In the genomic region with DNA sequence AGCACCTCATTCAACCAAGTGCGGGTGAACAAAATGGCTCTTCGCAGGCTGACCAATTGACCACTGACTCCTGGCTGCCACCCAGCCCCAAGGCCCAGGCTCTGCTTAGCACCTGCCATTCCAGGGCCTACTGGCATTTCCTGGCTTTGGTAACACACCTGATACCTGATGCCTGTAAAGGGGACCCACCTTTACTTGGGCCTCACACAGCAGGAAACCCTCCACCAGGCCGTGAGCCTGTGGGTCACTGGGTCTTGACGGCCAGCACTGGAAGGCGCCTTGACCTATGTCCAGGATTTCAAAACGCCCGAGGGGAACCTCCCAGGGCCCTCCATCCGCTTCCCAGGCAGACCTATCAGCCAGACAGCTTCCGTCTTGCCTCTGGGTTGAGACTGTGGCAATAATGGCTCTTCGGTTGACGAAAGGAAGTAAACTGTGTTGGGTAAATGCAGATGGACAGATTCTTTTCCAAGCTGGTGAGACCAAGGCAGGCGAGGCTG, we compare ENCODE assay signal across 19 cellular contexts. TPM values are rescaled to one million over a fixed set of nuclear protein-coding genes. Genes with fewer than 3 reads are reported as not detected.
A peak's percentile ranks its signal among the peaks of the same experiment; 100 is the strongest.
DNase-seq lines count a peak whose midpoint lies in the region; ATAC-seq, FAIRE-seq and TF ChIP-seq lines count a peak whose summit lies in the region.
"Had no signal": no experiment of that assay in that cellular context is flagged by ENCODE, and none has a peak within 500 bp of the region (broad histone marks: within the 10 kb centered on the region; RNA-seq: fewer than 3 reads in every experiment).

No MANE protein-coding gene starts in this region.

- no peak for TF ChIP-seq CTCF in RWPE1 (conservative IDR thresholded peaks at IDR 0.05; ENCODE audit: low read depth)
- no peak for TF ChIP-seq CTCF in HepG2 (CRISPR knock-in tag; IDR thresholded peaks at IDR 0.05)
- TF ChIP-seq CTCF in stomach (IDR thresholded peaks at IDR 0.05) = no peak

- H4K20me1 ChIP-seq in HepG2 (ENCODE audit: insufficient read depth, low read length) = no peaks in the 10 kb centered on the region

- H3K79me2 ChIP-seq in HepG2 (ENCODE audit: insufficient read depth, low read length) = no peaks in the 10 kb centered on the region

- 67% methylated on average over 4 of the region's 12 CpGs for WGBS in HepG2 (ENCODE audit: low lambda C conversion rate)
- whole genome bisulfite sequencing in stomach, 5 donors = 78 to 85% (median 82%) methylated on average over 10 to 12 of the region's 12 CpGs

- no peak overlapping the region for H3K9ac ChIP-seq in HepG2 (ENCODE audit: insufficient read depth, low read depth, low read length)

- no peak overlapping the region for H2AFZ ChIP-seq in HepG2 (ENCODE audit: low read length)

- no peak for TF ChIP-seq RAD21 in HepG2 (CRISPR knock-in tag; IDR thresholded peaks at IDR 0.05)

- no peaks in the 10 kb centered on the region for H3K9me3 ChIP-seq in HepG2 (ENCODE audit: low read length)
- no peaks in the 10 kb centered on the region for H3K9me3 ChIP-seq in stomach
- H3K9me3 ChIP-seq: thoracic aorta had no signal

- H3K4me1 ChIP-seq in HepG2 (ENCODE audit: insufficient read depth, low read length) (peaks cover 26% of the 10 kb centered on the region), stomach (peaks cover 0 to 29% (median 12%) of the 10 kb centered on the region in 4 donors)

- TF ChIP-seq EP300 in HepG2 (IDR thresholded peaks at IDR 0.05; ENCODE audit: low read depth in 2 of 2, low read length in 2 of 2) (no peak), HepG2 (CRISPR knock-in tag; IDR thresholded peaks at IDR 0.05; ENCODE audit: borderline replicate concordance) (no peak), stomach (IDR thresholded peaks at IDR 0.05) (no peak)

- H3K27me3 ChIP-seq in HepG2 (ENCODE audit: control insufficient read depth in 1 of 2, insufficient read depth in 2 of 2, low read length in 2 of 2) = no peaks in the 10 kb centered on the region; a peak in 1 of 5 replicates
- no peaks in the 10 kb centered on the region for H3K27me3 ChIP-seq in stomach

- FAIRE-seq in HepG2 (lab: Jason Lieb, UNC) = no peak

- in situ Hi-C loops in HepG2 (cut with HindIII; ENCODE audit: extremely low pct_ligation_motif_present, low pct_unique_long_range_greater_than_20kb) = no loop called here

- H3K4me3 ChIP-seq in HepG2 (replicated peaks in 1 of 3; ENCODE audit: insufficient read depth in 1 of 3, low read depth in 2 of 3, low read length in 3 of 3) = no peak overlapping the region
- no peak overlapping the region for H3K4me3 ChIP-seq in stomach
- H3K4me3 ChIP-seq: thoracic aorta had no signal

- H3K4me2 ChIP-seq in HepG2 (ENCODE audit: low read depth, low read length) = no peak overlapping the region

- peak; percentile 24 for DNase-seq in M059J (ENCODE audit: low read depth)
- no peak for DNase-seq in RWPE1 (ENCODE audit: low spot score)
- no peak for DNase-seq in HepG2 (ENCODE audit: low spot score)
- no peak for DNase-seq in stomach
- no peak for DNase-seq in NCI-H2029 (lab: John Stamatoyannopoulos, UW)
- no peak for DNase-seq in T-helper 2 cell
- DNase-seq: activated effector memory CD4-positive, alpha-beta T cell treated with anti-CD3 and anti-CD28 coated beads, Interleukin-2, amount 50 U/mL, for 16 hours; anterior cingulate cortex; cortex of kidney; GF-D8; H7; mesenchymal stem cell; MM.1S; NCI-H187 treated with DMSO at 0.1 percent for 48 hours; nucleus accumbens; stimulated activated CD4-positive, alpha-beta T cell treated with anti-CD3 and anti-CD28 coated beads, Interleukin-4, amount 100 ng/mL, for 1 hour had no signal

- peaks cover 5 to 19% of the 10 kb centered on the region in 2 experiments for H3K36me3 ChIP-seq in HepG2 (replicated peaks in 1 of 2; ENCODE audit: control insufficient read depth in 1 of 2, insufficient read depth in 2 of 2, low read length in 2 of 2)
- H3K36me3 ChIP-seq in stomach = peaks cover 35 to 62% (median 51%) of the 10 kb centered on the region in 4 donors

- TF ChIP-seq POLR2A in HepG2 (IDR thresholded peaks at IDR 0.05; ENCODE audit: insufficient read depth in 1 of 2, low read depth in 2 of 2, low read length in 2 of 2) (0 out of 4 replicates have a peak, but pooled peaks of 1 of the 2 experiments have one; percentile 31), stomach (IDR thresholded peaks at IDR 0.05) (no peak)

- peak overlapping the region; percentile 63 for H3K27ac ChIP-seq in RWPE1
- peak overlapping the region; percentile 14 for H3K27ac ChIP-seq in HepG2 (ENCODE audit: extremely low read length, insufficient read depth, low read length)
- peak overlapping the region in 3 of 5 donors; percentile 15 to 59 (median 35) for H3K27ac ChIP-seq in stomach
- H3K27ac ChIP-seq: thoracic aorta, VCaP had no signal

- peak; percentile 40 for ATAC-seq in HepG2
- no peak for ATAC-seq in HG03025 (IDR thresholded peaks at IDR 0.05; ENCODE audit: low FRiP score, unreplicated experiment)

- intact Hi-C loops in HepG2 (cut with micrococcal nuclease; ENCODE audit: unreplicated experiment) (no loop called here), stomach (cut with DNase I; ENCODE audit: low total_unique reads) (no loop called here)

- no TSS peak for BruUV-seq in HepG2 (replicated peaks; lab: Mats Ljungman, UMichigan)

- POLR2A ChIA-PET in RWPE1 (lab: Yijun Ruan, JAX; ENCODE audit: low non-redundant PET) (no interaction called here), HepG2 (lab: Yijun Ruan, JAX) (no interaction called here)

- CTCF ChIA-PET in RWPE1 (lab: Yijun Ruan, JAX) = no interaction called here
- CTCF ChIA-PET in HepG2 (lab: Yijun Ruan, JAX; ENCODE audit: low intra/inter-chr PET ratio, low total read pairs) = no interaction called here

RNA-seq across cellular contexts. Expression of gene TMEM184B, which starts 16.8 kb away (rescaled TPM):
- 51.0 and 90.7 TPM in 2 replicates for total RNA-seq in M059J (2014; rRNA removed; shearing (Covaris generic))
- 11.8 and 15.9 TPM in 2 replicates for total RNA-seq in HepG2 (2016; rRNA removed; fragmentation: Illumina TruSeq; extraction: Trizol)
- 12.8 and 13.5 TPM in 2 replicates for total RNA-seq in HepG2 (2016; cell fraction: cytosol; rRNA removed; fragmentation: Illumina TruSeq; extraction: Trizol; ENCODE audit: low read depth)
- 10.2 and 15.3 TPM in 2 replicates for total RNA-seq in HepG2 (2016; cell fraction: insoluble cytoplasmic fraction; rRNA removed; fragmentation: Illumina TruSeq; extraction: Trizol)
- total RNA-seq in HepG2 (2016; cell fraction: membrane; rRNA removed; fragmentation: Illumina TruSeq; extraction: Trizol) = 32.8 and 33.3 TPM in 2 replicates
- 12.9 and 16.5 TPM in 2 replicates for total RNA-seq in HepG2 (2016; cell fraction: nucleus; rRNA removed; fragmentation: Illumina TruSeq; extraction: Trizol)
- polyA plus RNA-seq in HepG2 (2011; rRNA removed) = 16.0 and 16.4 TPM in 2 replicates
- 13.7 and 14.0 TPM in 2 replicates for polyA plus RNA-seq in HepG2 (2011; cell fraction: cytosol; rRNA removed)
- 33.2 and 36.0 TPM in 2 replicates for polyA plus RNA-seq in HepG2 (2011; cell fraction: nucleus; rRNA removed)
- 18.5 and 26.5 TPM in 2 replicates for polyA plus RNA-seq in HepG2 (2012)
- polyA plus RNA-seq in HepG2 (2016; cell fraction: cytosol; fragmentation: Illumina TruSeq; extraction: Trizol; ENCODE audit: low read depth) = 13.7 and 14.5 TPM in 2 replicates
- 14.5 and 19.7 TPM in 2 replicates for polyA plus RNA-seq in HepG2 (2016; cell fraction: insoluble cytoplasmic fraction; fragmentation: Illumina TruSeq; extraction: Trizol; ENCODE audit: low read depth)
- 34.1 and 39.3 TPM in 2 replicates for polyA plus RNA-seq in HepG2 (2016; cell fraction: membrane; fragmentation: Illumina TruSeq; extraction: Trizol; ENCODE audit: low read depth)
- polyA plus RNA-seq in HepG2 (2016; cell fraction: nucleus; fragmentation: Illumina TruSeq; extraction: Trizol; ENCODE audit: insufficient read depth, low read depth) = 38.4 and 41.0 TPM in 2 replicates
- 21.0 and 37.7 TPM in 2 replicates for polyA minus RNA-seq in HepG2 (2011; rRNA and poly(A)+ RNA removed; ENCODE audit: low replicate concordance)
- 18.8 and 20.9 TPM in 2 replicates for polyA minus RNA-seq in HepG2 (2011; cell fraction: cytosol; rRNA and poly(A)+ RNA removed)
- 8.7 and 10.9 TPM in 2 replicates for polyA minus RNA-seq in HepG2 (2011; cell fraction: nucleus; rRNA and poly(A)+ RNA removed)
- total RNA-seq in stomach = 100 to 1,000 TPM in 1 of 5 donors, 10 to 100 TPM in 4; 27.0 to 110 (median 75.9) TPM
- polyA plus RNA-seq in stomach = 10 to 100 TPM in 2 of 3 donors, 1 to 10 TPM in 1; 10.0 to 13.8 (median 10.8) TPM

RNA-seq across cellular contexts. Expression of gene CSNK1E, which starts 27.6 kb away (rescaled TPM):
- total RNA-seq in M059J (2014; rRNA removed; shearing (Covaris generic)) = 67.0 and 99.4 TPM in 2 replicates
- 19.8 and 34.7 TPM in 2 replicates for total RNA-seq in HepG2 (2016; rRNA removed; fragmentation: Illumina TruSeq; extraction: Trizol)
- total RNA-seq in HepG2 (2016; cell fraction: cytosol; rRNA removed; fragmentation: Illumina TruSeq; extraction: Trizol; ENCODE audit: low read depth) = 34.0 and 36.2 TPM in 2 replicates
- total RNA-seq in HepG2 (2016; cell fraction: insoluble cytoplasmic fraction; rRNA removed; fragmentation: Illumina TruSeq; extraction: Trizol) = 18.0 and 33.5 TPM in 2 replicates
- 53.9 and 59.1 TPM in 2 replicates for total RNA-seq in HepG2 (2016; cell fraction: membrane; rRNA removed; fragmentation: Illumina TruSeq; extraction: Trizol)
- total RNA-seq in HepG2 (2016; cell fraction: nucleus; rRNA removed; fragmentation: Illumina TruSeq; extraction: Trizol) = 30.6 and 34.3 TPM in 2 replicates
- 129 and 152 TPM in 2 replicates for polyA plus RNA-seq in HepG2 (2011; rRNA removed)
- 93.4 and 108 TPM in 2 replicates for polyA plus RNA-seq in HepG2 (2011; cell fraction: cytosol; rRNA removed)
- polyA plus RNA-seq in HepG2 (2011; cell fraction: nucleus; rRNA removed) = 285 and 291 TPM in 2 replicates
- polyA plus RNA-seq in HepG2 (2012) = 60.9 and 83.8 TPM in 2 replicates
- polyA plus RNA-seq in HepG2 (2016; cell fraction: cytosol; fragmentation: Illumina TruSeq; extraction: Trizol; ENCODE audit: low read depth) = 40.2 and 42.9 TPM in 2 replicates
- 27.5 and 37.1 TPM in 2 replicates for polyA plus RNA-seq in HepG2 (2016; cell fraction: insoluble cytoplasmic fraction; fragmentation: Illumina TruSeq; extraction: Trizol; ENCODE audit: low read depth)
- polyA plus RNA-seq in HepG2 (2016; cell fraction: membrane; fragmentation: Illumina TruSeq; extraction: Trizol; ENCODE audit: low read depth) = 58.9 and 59.0 TPM in 2 replicates
- 67.4 and 77.3 TPM in 2 replicates for polyA plus RNA-seq in HepG2 (2016; cell fraction: nucleus; fragmentation: Illumina TruSeq; extraction: Trizol; ENCODE audit: insufficient read depth, low read depth)
- 116 and 242 TPM in 2 replicates for polyA minus RNA-seq in HepG2 (2011; rRNA and poly(A)+ RNA removed; ENCODE audit: low replicate concordance)
- polyA minus RNA-seq in HepG2 (2011; cell fraction: cytosol; rRNA and poly(A)+ RNA removed) = 54.0 and 54.3 TPM in 2 replicates
- polyA minus RNA-seq in HepG2 (2011; cell fraction: nucleus; rRNA and poly(A)+ RNA removed) = 69.5 and 90.5 TPM in 2 replicates
- 100 to 1,000 TPM in 2 of 5 donors, 10 to 100 TPM in 3; 19.4 to 135 (median 93.9) TPM for total RNA-seq in stomach
- 10 to 100 TPM; 47.5 to 69.3 (median 66.9) TPM for polyA plus RNA-seq in stomach
